Comparison of ENCODE assay signal across 2 cellular contexts in genomic region chr6:168277274-168277669, GRCh38.
TF ChIP-seq lines count a peak whose summit lies in the region.

No MANE protein-coding gene starts in this region.

TF ChIP-seq in GM23338, 12 proteins besides CTCF, POLR2A, EP300 and RAD21:
- TF ChIP-seq ZNF331 (CRISPR knock-in tag; IDR thresholded peaks at IDR 0.05; ENCODE audit: low read depth), result no peak
- TF ChIP-seq STAT1 (IDR thresholded peaks at IDR 0.05; ENCODE audit: unreplicated experiment), result no peak
- TF ChIP-seq NANOG (IDR thresholded peaks at IDR 0.05; ENCODE audit: borderline replicate concordance), result no peak
- TF ChIP-seq, protein P1, sequence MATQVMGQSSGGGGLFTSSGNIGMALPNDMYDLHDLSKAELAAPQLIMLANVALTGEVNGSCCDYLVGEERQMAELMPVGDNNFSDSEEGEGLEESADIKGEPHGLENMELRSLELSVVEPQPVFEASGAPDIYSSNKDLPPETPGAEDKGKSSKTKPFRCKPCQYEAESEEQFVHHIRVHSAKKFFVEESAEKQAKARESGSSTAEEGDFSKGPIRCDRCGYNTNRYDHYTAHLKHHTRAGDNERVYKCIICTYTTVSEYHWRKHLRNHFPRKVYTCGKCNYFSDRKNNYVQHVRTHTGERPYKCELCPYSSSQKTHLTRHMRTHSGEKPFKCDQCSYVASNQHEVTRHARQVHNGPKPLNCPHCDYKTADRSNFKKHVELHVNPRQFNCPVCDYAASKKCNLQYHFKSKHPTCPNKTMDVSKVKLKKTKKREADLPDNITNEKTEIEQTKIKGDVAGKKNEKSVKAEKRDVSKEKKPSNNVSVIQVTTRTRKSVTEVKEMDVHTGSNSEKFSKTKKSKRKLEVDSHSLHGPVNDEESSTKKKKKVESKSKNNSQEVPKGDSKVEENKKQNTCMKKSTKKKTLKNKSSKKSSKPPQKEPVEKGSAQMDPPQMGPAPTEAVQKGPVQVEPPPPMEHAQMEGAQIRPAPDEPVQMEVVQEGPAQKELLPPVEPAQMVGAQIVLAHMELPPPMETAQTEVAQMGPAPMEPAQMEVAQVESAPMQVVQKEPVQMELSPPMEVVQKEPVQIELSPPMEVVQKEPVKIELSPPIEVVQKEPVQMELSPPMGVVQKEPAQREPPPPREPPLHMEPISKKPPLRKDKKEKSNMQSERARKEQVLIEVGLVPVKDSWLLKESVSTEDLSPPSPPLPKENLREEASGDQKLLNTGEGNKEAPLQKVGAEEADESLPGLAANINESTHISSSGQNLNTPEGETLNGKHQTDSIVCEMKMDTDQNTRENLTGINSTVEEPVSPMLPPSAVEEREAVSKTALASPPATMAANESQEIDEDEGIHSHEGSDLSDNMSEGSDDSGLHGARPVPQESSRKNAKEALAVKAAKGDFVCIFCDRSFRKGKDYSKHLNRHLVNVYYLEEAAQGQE (IDR thresholded peaks at IDR 0.05; ENCODE audit: unreplicated experiment), result no peak
- no peak for TF ChIP-seq JUNB (IDR thresholded peaks at IDR 0.05; ENCODE audit: unreplicated experiment)
- no peak for TF ChIP-seq EZH2 (IDR thresholded peaks at IDR 0.05; ENCODE audit: low read depth, unreplicated experiment)
- no peak for TF ChIP-seq EZH2phosphoT487 (IDR thresholded peaks at IDR 0.05; ENCODE audit: unreplicated experiment)
- TF ChIP-seq POLR2AphosphoS5 (IDR thresholded peaks at IDR 0.05; ENCODE audit: low read depth), result no peak
TF ChIP-seq in GM23338: peak in this region for 0.

TF ChIP-seq in H1, 55 proteins besides CTCF, POLR2A, EP300 and RAD21:
- TF ChIP-seq JUND (IDR thresholded peaks at IDR 0.05; ENCODE audit: low read length), result no peak
- TF ChIP-seq CHD2 (IDR thresholded peaks at IDR 0.05; ENCODE audit: low read length), result no peak
- no peak for TF ChIP-seq PHF8 (conservative IDR thresholded peaks at IDR 0.05; ENCODE audit: low read depth, low read length)
- no peak for TF ChIP-seq GABPA (IDR thresholded peaks at IDR 0.05; ENCODE audit: borderline replicate concordance, insufficient read depth, low read length)
- TF ChIP-seq, protein P2, sequence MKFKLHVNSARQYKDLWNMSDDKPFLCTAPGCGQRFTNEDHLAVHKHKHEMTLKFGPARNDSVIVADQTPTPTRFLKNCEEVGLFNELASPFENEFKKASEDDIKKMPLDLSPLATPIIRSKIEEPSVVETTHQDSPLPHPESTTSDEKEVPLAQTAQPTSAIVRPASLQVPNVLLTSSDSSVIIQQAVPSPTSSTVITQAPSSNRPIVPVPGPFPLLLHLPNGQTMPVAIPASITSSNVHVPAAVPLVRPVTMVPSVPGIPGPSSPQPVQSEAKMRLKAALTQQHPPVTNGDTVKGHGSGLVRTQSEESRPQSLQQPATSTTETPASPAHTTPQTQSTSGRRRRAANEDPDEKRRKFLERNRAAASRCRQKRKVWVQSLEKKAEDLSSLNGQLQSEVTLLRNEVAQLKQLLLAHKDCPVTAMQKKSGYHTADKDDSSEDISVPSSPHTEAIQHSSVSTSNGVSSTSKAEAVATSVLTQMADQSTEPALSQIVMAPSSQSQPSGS (IDR thresholded peaks at IDR 0.05; ENCODE audit: low read length), result no peak
- no peak for TF ChIP-seq KDM4A (IDR thresholded peaks at IDR 0.05; ENCODE audit: low read depth, low read length, severe bottlenecking)
- no peak for TF ChIP-seq TEAD4 (IDR thresholded peaks at IDR 0.05; ENCODE audit: low read depth, low read length)
- no peak for TF ChIP-seq SAP30 (IDR thresholded peaks at IDR 0.05; ENCODE audit: insufficient read depth, insufficient replicate concordance, low read length)
- no peak for TF ChIP-seq JUN (IDR thresholded peaks at IDR 0.05; ENCODE audit: low read depth, low read length)
- TF ChIP-seq BACH1 (IDR thresholded peaks at IDR 0.05; ENCODE audit: low read length), result no peak
- TF ChIP-seq ASH2L (IDR thresholded peaks at IDR 0.05; ENCODE audit: low read length), result no peak
- TF ChIP-seq, protein P3, sequence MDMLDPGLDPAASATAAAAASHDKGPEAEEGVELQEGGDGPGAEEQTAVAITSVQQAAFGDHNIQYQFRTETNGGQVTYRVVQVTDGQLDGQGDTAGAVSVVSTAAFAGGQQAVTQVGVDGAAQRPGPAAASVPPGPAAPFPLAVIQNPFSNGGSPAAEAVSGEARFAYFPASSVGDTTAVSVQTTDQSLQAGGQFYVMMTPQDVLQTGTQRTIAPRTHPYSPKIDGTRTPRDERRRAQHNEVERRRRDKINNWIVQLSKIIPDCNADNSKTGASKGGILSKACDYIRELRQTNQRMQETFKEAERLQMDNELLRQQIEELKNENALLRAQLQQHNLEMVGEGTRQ (IDR thresholded peaks at IDR 0.05; ENCODE audit: low read length), result no peak
- TF ChIP-seq SP2 (IDR thresholded peaks at IDR 0.05; ENCODE audit: low read length), result no peak
- no peak for TF ChIP-seq BCL11A (IDR thresholded peaks at IDR 0.05; ENCODE audit: low read depth in 2 of 2, low read length in 2 of 2)
- no peak for TF ChIP-seq YY1 (IDR thresholded peaks at IDR 0.05; ENCODE audit: low read depth, low read length)
- TF ChIP-seq, protein P4, sequence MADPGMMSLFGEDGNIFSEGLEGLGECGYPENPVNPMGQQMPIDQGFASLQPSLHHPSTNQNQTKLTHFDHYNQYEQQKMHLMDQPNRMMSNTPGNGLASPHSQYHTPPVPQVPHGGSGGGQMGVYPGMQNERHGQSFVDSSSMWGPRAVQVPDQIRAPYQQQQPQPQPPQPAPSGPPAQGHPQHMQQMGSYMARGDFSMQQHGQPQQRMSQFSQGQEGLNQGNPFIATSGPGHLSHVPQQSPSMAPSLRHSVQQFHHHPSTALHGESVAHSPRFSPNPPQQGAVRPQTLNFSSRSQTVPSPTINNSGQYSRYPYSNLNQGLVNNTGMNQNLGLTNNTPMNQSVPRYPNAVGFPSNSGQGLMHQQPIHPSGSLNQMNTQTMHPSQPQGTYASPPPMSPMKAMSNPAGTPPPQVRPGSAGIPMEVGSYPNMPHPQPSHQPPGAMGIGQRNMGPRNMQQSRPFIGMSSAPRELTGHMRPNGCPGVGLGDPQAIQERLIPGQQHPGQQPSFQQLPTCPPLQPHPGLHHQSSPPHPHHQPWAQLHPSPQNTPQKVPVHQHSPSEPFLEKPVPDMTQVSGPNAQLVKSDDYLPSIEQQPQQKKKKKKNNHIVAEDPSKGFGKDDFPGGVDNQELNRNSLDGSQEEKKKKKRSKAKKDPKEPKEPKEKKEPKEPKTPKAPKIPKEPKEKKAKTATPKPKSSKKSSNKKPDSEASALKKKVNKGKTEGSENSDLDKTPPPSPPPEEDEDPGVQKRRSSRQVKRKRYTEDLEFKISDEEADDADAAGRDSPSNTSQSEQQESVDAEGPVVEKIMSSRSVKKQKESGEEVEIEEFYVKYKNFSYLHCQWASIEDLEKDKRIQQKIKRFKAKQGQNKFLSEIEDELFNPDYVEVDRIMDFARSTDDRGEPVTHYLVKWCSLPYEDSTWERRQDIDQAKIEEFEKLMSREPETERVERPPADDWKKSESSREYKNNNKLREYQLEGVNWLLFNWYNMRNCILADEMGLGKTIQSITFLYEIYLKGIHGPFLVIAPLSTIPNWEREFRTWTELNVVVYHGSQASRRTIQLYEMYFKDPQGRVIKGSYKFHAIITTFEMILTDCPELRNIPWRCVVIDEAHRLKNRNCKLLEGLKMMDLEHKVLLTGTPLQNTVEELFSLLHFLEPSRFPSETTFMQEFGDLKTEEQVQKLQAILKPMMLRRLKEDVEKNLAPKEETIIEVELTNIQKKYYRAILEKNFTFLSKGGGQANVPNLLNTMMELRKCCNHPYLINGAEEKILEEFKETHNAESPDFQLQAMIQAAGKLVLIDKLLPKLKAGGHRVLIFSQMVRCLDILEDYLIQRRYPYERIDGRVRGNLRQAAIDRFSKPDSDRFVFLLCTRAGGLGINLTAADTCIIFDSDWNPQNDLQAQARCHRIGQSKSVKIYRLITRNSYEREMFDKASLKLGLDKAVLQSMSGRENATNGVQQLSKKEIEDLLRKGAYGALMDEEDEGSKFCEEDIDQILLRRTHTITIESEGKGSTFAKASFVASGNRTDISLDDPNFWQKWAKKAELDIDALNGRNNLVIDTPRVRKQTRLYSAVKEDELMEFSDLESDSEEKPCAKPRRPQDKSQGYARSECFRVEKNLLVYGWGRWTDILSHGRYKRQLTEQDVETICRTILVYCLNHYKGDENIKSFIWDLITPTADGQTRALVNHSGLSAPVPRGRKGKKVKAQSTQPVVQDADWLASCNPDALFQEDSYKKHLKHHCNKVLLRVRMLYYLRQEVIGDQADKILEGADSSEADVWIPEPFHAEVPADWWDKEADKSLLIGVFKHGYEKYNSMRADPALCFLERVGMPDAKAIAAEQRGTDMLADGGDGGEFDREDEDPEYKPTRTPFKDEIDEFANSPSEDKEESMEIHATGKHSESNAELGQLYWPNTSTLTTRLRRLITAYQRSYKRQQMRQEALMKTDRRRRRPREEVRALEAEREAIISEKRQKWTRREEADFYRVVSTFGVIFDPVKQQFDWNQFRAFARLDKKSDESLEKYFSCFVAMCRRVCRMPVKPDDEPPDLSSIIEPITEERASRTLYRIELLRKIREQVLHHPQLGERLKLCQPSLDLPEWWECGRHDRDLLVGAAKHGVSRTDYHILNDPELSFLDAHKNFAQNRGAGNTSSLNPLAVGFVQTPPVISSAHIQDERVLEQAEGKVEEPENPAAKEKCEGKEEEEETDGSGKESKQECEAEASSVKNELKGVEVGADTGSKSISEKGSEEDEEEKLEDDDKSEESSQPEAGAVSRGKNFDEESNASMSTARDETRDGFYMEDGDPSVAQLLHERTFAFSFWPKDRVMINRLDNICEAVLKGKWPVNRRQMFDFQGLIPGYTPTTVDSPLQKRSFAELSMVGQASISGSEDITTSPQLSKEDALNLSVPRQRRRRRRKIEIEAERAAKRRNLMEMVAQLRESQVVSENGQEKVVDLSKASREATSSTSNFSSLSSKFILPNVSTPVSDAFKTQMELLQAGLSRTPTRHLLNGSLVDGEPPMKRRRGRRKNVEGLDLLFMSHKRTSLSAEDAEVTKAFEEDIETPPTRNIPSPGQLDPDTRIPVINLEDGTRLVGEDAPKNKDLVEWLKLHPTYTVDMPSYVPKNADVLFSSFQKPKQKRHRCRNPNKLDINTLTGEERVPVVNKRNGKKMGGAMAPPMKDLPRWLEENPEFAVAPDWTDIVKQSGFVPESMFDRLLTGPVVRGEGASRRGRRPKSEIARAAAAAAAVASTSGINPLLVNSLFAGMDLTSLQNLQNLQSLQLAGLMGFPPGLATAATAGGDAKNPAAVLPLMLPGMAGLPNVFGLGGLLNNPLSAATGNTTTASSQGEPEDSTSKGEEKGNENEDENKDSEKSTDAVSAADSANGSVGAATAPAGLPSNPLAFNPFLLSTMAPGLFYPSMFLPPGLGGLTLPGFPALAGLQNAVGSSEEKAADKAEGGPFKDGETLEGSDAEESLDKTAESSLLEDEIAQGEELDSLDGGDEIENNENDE (IDR thresholded peaks at IDR 0.05; ENCODE audit: insufficient replicate concordance, low read length), result no peak
- TF ChIP-seq TCF12 (IDR thresholded peaks at IDR 0.05; ENCODE audit: low read depth, low read length), result no peak
- no peak for TF ChIP-seq CTBP2 (IDR thresholded peaks at IDR 0.05; ENCODE audit: borderline replicate concordance, insufficient read depth, insufficient read length, low read length)
- no peak for TF ChIP-seq NRF1 (IDR thresholded peaks at IDR 0.05; ENCODE audit: low read depth, low read length)
